In the genomic region with DNA sequence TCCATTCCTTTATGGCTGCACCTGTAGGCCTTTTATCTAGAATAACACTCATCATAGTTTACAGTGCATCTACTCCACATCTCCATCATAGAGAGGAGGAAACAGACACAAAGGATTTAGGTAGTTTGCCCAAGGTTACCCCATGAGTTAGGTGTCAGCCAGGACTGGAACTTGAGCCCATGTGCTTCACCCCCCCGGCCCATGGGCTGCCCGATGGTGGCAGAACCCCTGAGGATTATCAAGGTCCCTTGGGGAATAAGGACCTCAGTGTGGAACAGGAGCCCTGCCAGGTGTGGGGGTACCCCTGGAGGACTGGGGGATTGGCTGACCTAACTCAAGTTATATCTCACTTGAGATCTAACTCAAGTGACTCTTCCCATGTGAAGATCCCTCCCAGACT, we compare ENCODE assay signal across 10 cellular contexts.
"Had no signal": no experiment of that assay in that cellular context is flagged by ENCODE, and none has a peak within 500 bp of the region (broad histone marks: within the 10 kb centered on the region; RNA-seq: fewer than 3 reads in every experiment).

No MANE protein-coding gene starts in this region.

- H3K4me3 ChIP-seq: GM23248, HAP-1, K562 had no signal

- DNase-seq: GM23248, GOT3, H7, HFFc6, IMR-90, KG1 had no signal

- H2AFZ ChIP-seq: GM23248 had no signal

- H3K27ac Mint-ChIP-seq: HFFc6 had no signal

- H3K9ac ChIP-seq: GM23248 had no signal

- FAIRE-seq: K562 had no signal

- H3K4me3 Mint-ChIP-seq: HFFc6 had no signal

- H3K36me3 ChIP-seq: HAP-1 had no signal

- H3K27ac ChIP-seq: GM23248, HL-60 had no signal

- H3K9me3 Mint-ChIP-seq: HFFc6 had no signal

- ATAC-seq: HCT116, K562 had no signal

- H3K9me3 ChIP-seq: HAP-1 had no signal
